Comparison of ENCODE assay signal across 1 cellular context in the genomic region with DNA sequence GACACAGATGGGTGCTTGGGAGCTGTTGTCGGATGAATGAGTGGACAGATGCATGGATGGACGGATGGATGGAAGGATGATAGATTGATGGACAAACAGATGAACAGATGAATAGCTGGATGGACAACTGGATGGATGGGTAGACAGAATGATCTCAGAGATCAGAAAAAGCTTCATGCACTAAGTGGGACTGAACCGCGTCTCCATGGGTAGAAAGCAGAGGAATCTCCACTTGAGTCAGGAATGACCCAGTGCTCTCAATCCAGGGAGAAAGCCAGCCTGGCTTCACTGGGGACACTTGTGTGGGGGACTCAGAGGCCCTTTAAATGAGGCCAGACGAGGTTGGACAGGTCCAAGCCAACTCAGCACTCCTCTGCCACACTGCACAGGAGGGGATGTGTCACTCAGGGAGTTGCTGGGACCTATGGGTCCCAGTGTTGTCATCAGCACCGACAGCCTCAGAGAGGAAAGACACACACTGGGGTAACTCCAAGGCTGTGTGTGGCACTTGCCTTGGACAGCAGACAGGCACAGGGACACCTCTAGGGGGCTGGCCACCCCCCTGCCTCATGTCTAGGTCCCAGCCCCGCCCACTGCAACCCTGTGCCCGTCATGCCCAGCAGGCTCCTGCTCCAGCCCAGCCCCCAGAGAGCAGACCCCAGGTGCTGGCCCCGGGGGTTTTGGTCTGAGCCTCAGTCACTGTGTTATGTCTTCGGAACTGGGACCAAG.
TF ChIP-seq lines count a peak whose summit lies in the region.

No MANE protein-coding gene starts in this region.

TF ChIP-seq in SK-N-SH treated with all-trans-retinoic acid at 6 μM for 48 hours, 23 proteins besides CTCF, POLR2A, EP300 and RAD21 (continued from another document):
- TF ChIP-seq ARNTL (CRISPR knock-in tag; IDR thresholded peaks at IDR 0.05; ENCODE audit: borderline replicate concordance, low read depth) = no peak
- no peak for TF ChIP-seq ZNF565 (CRISPR knock-in tag; conservative IDR thresholded peaks at IDR 0.05; ENCODE audit: low read depth)
- TF ChIP-seq, protein P1, sequence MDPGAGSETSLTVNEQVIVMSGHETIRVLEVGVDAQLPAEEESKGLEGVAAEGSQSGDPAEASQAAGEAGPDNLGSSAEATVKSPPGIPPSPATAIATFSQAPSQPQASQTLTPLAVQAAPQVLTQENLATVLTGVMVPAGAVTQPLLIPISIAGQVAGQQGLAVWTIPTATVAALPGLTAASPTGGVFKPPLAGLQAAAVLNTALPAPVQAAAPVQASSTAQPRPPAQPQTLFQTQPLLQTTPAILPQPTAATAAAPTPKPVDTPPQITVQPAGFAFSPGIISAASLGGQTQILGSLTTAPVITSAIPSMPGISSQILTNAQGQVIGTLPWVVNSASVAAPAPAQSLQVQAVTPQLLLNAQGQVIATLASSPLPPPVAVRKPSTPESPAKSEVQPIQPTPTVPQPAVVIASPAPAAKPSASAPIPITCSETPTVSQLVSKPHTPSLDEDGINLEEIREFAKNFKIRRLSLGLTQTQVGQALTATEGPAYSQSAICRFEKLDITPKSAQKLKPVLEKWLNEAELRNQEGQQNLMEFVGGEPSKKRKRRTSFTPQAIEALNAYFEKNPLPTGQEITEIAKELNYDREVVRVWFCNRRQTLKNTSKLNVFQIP (CRISPR knock-in tag; IDR thresholded peaks at IDR 0.05; ENCODE audit: borderline replicate concordance, low read depth) = no peak
- TF ChIP-seq GLIS3 (CRISPR knock-in tag; IDR thresholded peaks at IDR 0.05) = no peak
- TF ChIP-seq ISL1 (CRISPR knock-in tag; IDR thresholded peaks at IDR 0.05) = no peak
- no peak for TF ChIP-seq PPARA (CRISPR knock-in tag; IDR thresholded peaks at IDR 0.05; ENCODE audit: borderline replicate concordance)
